ENCODE assay signal across 6 cellular contexts in the genomic region with DNA sequence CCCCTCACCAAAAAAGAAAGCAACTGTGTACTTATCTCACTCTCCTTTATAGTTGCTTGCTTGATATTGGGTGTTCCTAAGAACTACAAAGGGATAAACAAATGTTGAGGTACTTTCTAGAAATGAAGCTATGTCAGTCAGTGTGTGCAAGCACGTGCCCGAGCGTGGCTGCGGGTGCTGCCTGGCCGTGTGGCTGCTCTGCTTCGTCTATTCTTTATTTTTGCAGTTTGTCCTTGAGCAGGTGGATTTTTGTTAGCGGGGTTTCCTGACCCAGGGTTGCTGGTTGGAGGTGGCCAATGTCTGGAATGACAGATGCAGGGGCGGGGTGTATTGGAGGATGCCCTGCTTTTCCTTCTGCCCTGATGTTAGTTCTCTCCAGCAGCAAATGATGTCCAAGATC.
"Had no signal": no experiment of that assay in that cellular context is flagged by ENCODE, and none has a peak within 500 bp of the region (broad histone marks: within the 10 kb centered on the region; RNA-seq: fewer than 3 reads in every experiment).

No MANE protein-coding gene starts in this region.

- H3K27ac Mint-ChIP-seq: GM23338 had no signal

- H3K4me2 ChIP-seq: GM23338 had no signal

- H2AFZ ChIP-seq: GM23338 had no signal

- H3K4me3 Mint-ChIP-seq: GM23338 had no signal

- H3K4me3 ChIP-seq: GM23338, K562 had no signal

- FAIRE-seq: H1, H54, K562 had no signal

- DNase-seq: HCEC 1CT, IMR-90 had no signal
